In the genomic region with DNA sequence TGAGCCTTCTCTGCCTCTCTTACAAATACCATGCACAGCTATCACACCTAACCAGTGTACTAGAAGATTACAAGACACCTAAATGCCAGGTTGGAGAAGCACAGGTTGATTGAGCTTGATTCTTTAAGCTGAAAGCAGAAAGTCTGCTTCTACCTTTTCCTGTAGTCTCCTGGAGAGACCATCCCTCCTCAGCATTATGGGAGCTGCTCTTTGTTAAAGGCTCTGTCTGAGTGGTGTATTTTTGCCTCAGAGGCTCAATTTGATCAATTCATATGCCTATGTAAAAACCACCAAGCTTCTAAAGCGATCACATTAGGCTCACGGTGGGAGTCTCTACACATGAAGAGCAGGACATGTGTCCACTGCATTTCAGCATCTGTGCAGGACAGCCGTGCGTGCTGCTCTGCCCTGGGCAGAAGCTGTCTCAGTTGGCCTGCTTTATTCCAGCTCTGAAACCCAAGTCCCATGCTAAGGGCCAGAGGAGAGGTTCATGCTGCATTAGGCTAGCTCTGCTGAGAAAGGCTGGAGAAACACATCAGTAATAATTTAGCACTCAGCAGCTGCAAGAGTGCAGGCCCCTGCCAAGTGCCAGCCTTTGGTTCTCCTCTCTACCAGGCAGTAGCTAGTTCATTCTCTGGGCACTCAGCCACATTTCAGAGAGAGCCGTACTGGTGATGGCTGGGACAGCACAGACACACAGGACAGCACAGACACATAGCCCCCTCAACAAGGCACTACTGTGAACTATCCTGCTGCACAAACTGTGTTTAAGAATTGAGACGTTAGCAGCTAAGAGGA, we compare ENCODE assay signal across 8 cellular contexts. TPM values are rescaled to one million over a fixed set of nuclear protein-coding genes. Genes with fewer than 3 reads are reported as not detected.
DNase-seq lines count a peak whose midpoint lies in the region; ATAC-seq and TF ChIP-seq lines count a peak whose summit lies in the region.

No MANE protein-coding gene starts in this region.

- TF ChIP-seq POLR2A in esophagus squamous epithelium (IDR thresholded peaks at IDR 0.05): no peak

- no peaks in the 10 kb centered on the region for H3K9me3 ChIP-seq in esophagus squamous epithelium

- intact Hi-C loops in head of caudate nucleus (cut with DNase I) (loop anchor here (5.0 kb wide), 1 partner anchor 42 kb away; the partner anchor contains the start of genes TMEM167A and XRCC4), esophagus squamous epithelium (cut with DNase I) (no loop called here)

- TF ChIP-seq CTCF in retinal pigment epithelial cell (conservative IDR thresholded peaks at IDR 0.05; ENCODE audit: low read depth, low read length) (no peak), esophagus squamous epithelium (IDR thresholded peaks at IDR 0.05) (no peak)

- no peak overlapping the region for H3K27ac ChIP-seq in esophagus squamous epithelium

- H3K27me3 ChIP-seq in esophagus squamous epithelium: no peaks in the 10 kb centered on the region

- no peaks in the 10 kb centered on the region for H3K4me1 ChIP-seq in esophagus squamous epithelium

- H3K36me3 ChIP-seq in esophagus squamous epithelium: no peaks in the 10 kb centered on the region

- 54 to 65% methylated on average over 4 of the region's 6 CpGs for WGBS in esophagus squamous epithelium, 2 donors

- no peak for ATAC-seq in GM18861 (IDR thresholded peaks at IDR 0.05; ENCODE audit: unreplicated experiment)

- H3K4me3 ChIP-seq in retinal pigment epithelial cell (ENCODE audit: low read length) (no peak overlapping the region), esophagus squamous epithelium (no peak overlapping the region)

- DNase-seq in GM03348 (ENCODE audit: low spot score) (peak; percentile 5), NCI-H446 treated with DMSO at 0.1 percent for 48 hours (lab: John Stamatoyannopoulos, UW) (peak; percentile 82), head of caudate nucleus (peak; percentile 67 to 98 (median 93)), retinal pigment epithelial cell (ENCODE audit: low read depth) (peak; percentile 62), ecto neural progenitor cell (ENCODE audit: low spot score) (no peak), COLO829 (ENCODE audit: low spot score) (no peak), esophagus squamous epithelium (lab: John Stamatoyannopoulos, UW) (no peak)

RNA-seq across cellular contexts. Expression of gene TMEM167A, which starts 41.6 kb away (rescaled TPM):
- 10 to 100 TPM; 17.8 to 46.0 (median 33.8) TPM for total RNA-seq in esophagus squamous epithelium

RNA-seq across cellular contexts. Expression of gene XRCC4, which starts 41.8 kb away (rescaled TPM):
- 10 to 100 TPM in 1 of 4 donors, 1 to 10 TPM in 3; 2.9 to 10.3 (median 7.4) TPM for total RNA-seq in esophagus squamous epithelium

Comparison
In these comparisons a context has a peak if more than half of its experiments do, and no peak if none do; other contexts are left out.
1. DNase-seq: peak in GM03348 (single experiment), NCI-H446 treated with DMSO at 0.1 percent for 48 hours (single experiment), head of caudate nucleus (42 of 42) and retinal pigment epithelial cell (single experiment); none in ecto neural progenitor cell (single experiment), COLO829 (single experiment) and esophagus squamous epithelium (single experiment).